ENCODE assay signal across 8 cellular contexts in genomic region chr9:115013998-115014397, GRCh38.
A peak's percentile ranks its signal among the peaks of the same experiment; 100 is the strongest.
DNase-seq lines count a peak whose midpoint lies in the region; ATAC-seq, FAIRE-seq and TF ChIP-seq lines count a peak whose summit lies in the region.

No MANE protein-coding gene starts in this region.

- TF ChIP-seq CTCF in neural crest cell (conservative IDR thresholded peaks at IDR 0.05) = peak; percentile 91

- H3K4me1 Mint-ChIP-seq in neural crest cell = no peaks in the 10 kb centered on the region
- H3K4me1 Mint-ChIP-seq in stimulated activated naive CD8-positive, alpha-beta T cell treated with anti-CD3 and anti-CD28 coated beads, Interleukin-15, Interleukin-2, amounts not matched to agents 100 ng/mL and 50 ng/mL, for 24 hours (ENCODE audit: low read depth) = peaks cover 42% of the 10 kb centered on the region

- FAIRE-seq in RCC 7860 (lab: Jason Lieb, UNC) = peak; percentile 64

- DNase-seq in AG08396 (ENCODE audit: low spot score) (peak; percentile 67), Kasumi-1 (lab: John Stamatoyannopoulos, UW) (peak; percentile 69 to 84), RCC 7860 (ENCODE audit: low spot score) (peak; percentile 61), fibroblast of peridontal ligament (ENCODE audit: extremely low read depth) (peak; percentile 88), neural crest cell (ENCODE audit: low read depth, low spot score) (peak; percentile 66)
- DNase-seq in activated T-cell treated with anti-CD3 and anti-CD28 coated beads, Interleukin-2, amount 50 U/mL, for 48 hours = peak; percentile 82 to 85

- no peaks in the 10 kb centered on the region for H3K9me3 Mint-ChIP-seq in neural crest cell
- no peaks in the 10 kb centered on the region for H3K9me3 Mint-ChIP-seq in stimulated activated naive CD8-positive, alpha-beta T cell treated with anti-CD3 and anti-CD28 coated beads, Interleukin-15, Interleukin-2, amounts not matched to agents 100 ng/mL and 50 ng/mL, for 24 hours

- H3K36me3 Mint-ChIP-seq in neural crest cell (ENCODE audit: low read depth) = no peaks in the 10 kb centered on the region
- H3K36me3 Mint-ChIP-seq in stimulated activated naive CD8-positive, alpha-beta T cell treated with anti-CD3 and anti-CD28 coated beads, Interleukin-15, Interleukin-2, amounts not matched to agents 100 ng/mL and 50 ng/mL, for 24 hours (ENCODE audit: low read depth) = no peaks in the 10 kb centered on the region

- peak; percentile 48 for ATAC-seq in GM19025 (IDR thresholded peaks at IDR 0.05; ENCODE audit: low read depth, unreplicated experiment)

- H3K27me3 Mint-ChIP-seq in neural crest cell (ENCODE audit: low read depth) = peaks cover 6% of the 10 kb centered on the region
- peaks cover 16% of the 10 kb centered on the region for H3K27me3 Mint-ChIP-seq in stimulated activated naive CD8-positive, alpha-beta T cell treated with anti-CD3 and anti-CD28 coated beads, Interleukin-15, Interleukin-2, amounts not matched to agents 100 ng/mL and 50 ng/mL, for 24 hours

- no peak overlapping the region for H3K4me3 Mint-ChIP-seq in neural crest cell
- H3K4me3 Mint-ChIP-seq in stimulated activated naive CD8-positive, alpha-beta T cell treated with anti-CD3 and anti-CD28 coated beads, Interleukin-15, Interleukin-2, amounts not matched to agents 100 ng/mL and 50 ng/mL, for 24 hours = no peak overlapping the region

- no peak overlapping the region for H3K27ac Mint-ChIP-seq in neural crest cell (ENCODE audit: unreplicated experiment)
- peak overlapping the region; percentile 67 for H3K27ac Mint-ChIP-seq in stimulated activated naive CD8-positive, alpha-beta T cell treated with anti-CD3 and anti-CD28 coated beads, Interleukin-15, Interleukin-2, amounts not matched to agents 100 ng/mL and 50 ng/mL, for 24 hours

Comparison
In these comparisons a context has a peak if more than half of its experiments do, and no peak if none do; other contexts are left out.
1. Peak in every context shown above with its lines: DNase-seq and ATAC-seq.